ENCODE assay signal across 1 cellular context in genomic region chr20:31603822-31604566, GRCh38.
TF ChIP-seq lines count a peak whose summit lies in the region.

No MANE protein-coding gene starts in this region.

TF ChIP-seq in HepG2, 621 proteins besides CTCF, POLR2A, EP300 and RAD21 (continued from another document and continues in another):
- peak; percentile 98 for TF ChIP-seq AHR (CRISPR knock-in tag; IDR thresholded peaks at IDR 0.05)
- no peak; the same call in 1 of the 2 replicates for TF ChIP-seq SOX13 (IDR thresholded peaks at IDR 0.05)
- TF ChIP-seq SOX13 (CRISPR knock-in tag; conservative IDR thresholded peaks at IDR 0.05 in 1 of 2, IDR thresholded peaks at IDR 0.05 in 1 of 2) = peak in 1 of 2 experiments; percentile 91; a peak in 3 of 4 replicates
- TF ChIP-seq TP53 (CRISPR knock-in tag; conservative IDR thresholded peaks at IDR 0.05) = peak; percentile 90; the same call in 1 of the 2 replicates
- TF ChIP-seq KAT7 (CRISPR knock-in tag; IDR thresholded peaks at IDR 0.05; ENCODE audit: borderline replicate concordance) = peak; percentile 39; the same call in 1 of the 2 replicates
- peak; percentile 94 for TF ChIP-seq TRAFD1 (CRISPR knock-in tag; IDR thresholded peaks at IDR 0.05; ENCODE audit: borderline replicate concordance)
- TF ChIP-seq WIZ (CRISPR knock-in tag; IDR thresholded peaks at IDR 0.05) = no peak
- TF ChIP-seq ZNF501 (CRISPR knock-in tag; IDR thresholded peaks at IDR 0.05) = peak; percentile 68; the same call in 1 of the 2 replicates
- no peak for TF ChIP-seq ZNF709 (CRISPR knock-in tag; IDR thresholded peaks at IDR 0.05)
- peak; percentile 99 for TF ChIP-seq RFX3 (CRISPR knock-in tag; IDR thresholded peaks at IDR 0.05)
- peak; percentile 95 for TF ChIP-seq PTBP1 (IDR thresholded peaks at IDR 0.05; ENCODE audit: low read depth, low read length, poor library complexity, severe bottlenecking)
- TF ChIP-seq JARID2 (CRISPR knock-in tag; IDR thresholded peaks at IDR 0.05; ENCODE audit: insufficient replicate concordance) = no peak
- TF ChIP-seq ZC3H13 (CRISPR knock-in tag; IDR thresholded peaks at IDR 0.05) = peak; percentile 99
- TF ChIP-seq HNF4A (CRISPR knock-in tag; IDR thresholded peaks at IDR 0.05) = peak; percentile 98
- TF ChIP-seq NFIC (IDR thresholded peaks at IDR 0.05; ENCODE audit: low read length) = no peak
- TF ChIP-seq ZNF879 (CRISPR knock-in tag; IDR thresholded peaks at IDR 0.05) = no peak
- peak; percentile 50; the same call in 1 of the 2 replicates for TF ChIP-seq ZNF749 (CRISPR knock-in tag; IDR thresholded peaks at IDR 0.05; ENCODE audit: borderline replicate concordance)
- TF ChIP-seq FOXA3 (CRISPR knock-in tag; IDR thresholded peaks at IDR 0.05) = peak; percentile 87
- TF ChIP-seq THRA (CRISPR knock-in tag; IDR thresholded peaks at IDR 0.05; ENCODE audit: borderline replicate concordance) = peak; percentile 95
- TF ChIP-seq ESRRA (CRISPR knock-in tag; IDR thresholded peaks at IDR 0.05; ENCODE audit: low read depth) = peak; percentile 91
- no peak for TF ChIP-seq ZNF562 (CRISPR knock-in tag; IDR thresholded peaks at IDR 0.05; ENCODE audit: borderline replicate concordance)
- peak; percentile 98; the same call in 1 of the 2 replicates for TF ChIP-seq ZBTB46 (CRISPR knock-in tag; IDR thresholded peaks at IDR 0.05; ENCODE audit: borderline replicate concordance)
- 0 out of 2 replicates have a peak, but pooled peaks have one; percentile 36 for TF ChIP-seq CHD4 (IDR thresholded peaks at IDR 0.05; ENCODE audit: borderline replicate concordance, low read length)
- no peak for TF ChIP-seq ZNF703 (CRISPR knock-in tag; IDR thresholded peaks at IDR 0.05; ENCODE audit: borderline replicate concordance)
- TF ChIP-seq ZMYM3 (CRISPR knock-in tag; IDR thresholded peaks at IDR 0.05) = peak; percentile 98
- peak; percentile 61; the same call in 1 of the 2 replicates for TF ChIP-seq ZNF230 (CRISPR knock-in tag; IDR thresholded peaks at IDR 0.05)
- peak; percentile 89 for TF ChIP-seq ZNF691 (CRISPR knock-in tag; IDR thresholded peaks at IDR 0.05; ENCODE audit: borderline replicate concordance, low read depth)
- TF ChIP-seq ZNF260 (CRISPR knock-in tag; IDR thresholded peaks at IDR 0.05; ENCODE audit: borderline replicate concordance, low read depth) = no peak
- peak; percentile 99 for TF ChIP-seq SP5 (CRISPR knock-in tag; IDR thresholded peaks at IDR 0.05; ENCODE audit: borderline replicate concordance, low read depth)
- TF ChIP-seq NKX3-1 (CRISPR knock-in tag; IDR thresholded peaks at IDR 0.05) = peak; percentile 91; the same call in 1 of the 2 replicates
- TF ChIP-seq HNRNPUL1 (IDR thresholded peaks at IDR 0.05; ENCODE audit: low read depth, low read length) = peak; percentile 85; the same call in 1 of the 2 replicates
- TF ChIP-seq REXO4 (CRISPR knock-in tag; IDR thresholded peaks at IDR 0.05; ENCODE audit: borderline replicate concordance) = no peak
- peak; percentile 96 for TF ChIP-seq ARID4A (CRISPR knock-in tag; IDR thresholded peaks at IDR 0.05; ENCODE audit: borderline replicate concordance)
- peak; percentile 86; the same call in 1 of the 2 replicates for TF ChIP-seq PAF1 (CRISPR knock-in tag; IDR thresholded peaks at IDR 0.05)
- TF ChIP-seq ZNF414 (CRISPR knock-in tag; IDR thresholded peaks at IDR 0.05) = peak; percentile 60; the same call in 1 of the 2 replicates
- peak; percentile 49; the same call in 1 of the 2 replicates for TF ChIP-seq XBP1 (CRISPR knock-in tag; IDR thresholded peaks at IDR 0.05)
- TF ChIP-seq FOXJ3 (CRISPR knock-in tag; IDR thresholded peaks at IDR 0.05; ENCODE audit: borderline replicate concordance) = peak; percentile 89
- TF ChIP-seq ZNF569 (CRISPR knock-in tag; IDR thresholded peaks at IDR 0.05; ENCODE audit: borderline replicate concordance) = no peak
- peak; percentile 96 for TF ChIP-seq ZNF746 (CRISPR knock-in tag; IDR thresholded peaks at IDR 0.05)
- peak in 1 of 2 experiments; percentile 74; a peak in 1 of 4 replicates for TF ChIP-seq REST (IDR thresholded peaks at IDR 0.05; ENCODE audit: borderline replicate concordance in 1 of 2, low read depth in 1 of 2, low read length in 2 of 2)
- peak; percentile 62; the same call in 1 of the 2 replicates for TF ChIP-seq ZNF136 (CRISPR knock-in tag; IDR thresholded peaks at IDR 0.05; ENCODE audit: low read depth)
- TF ChIP-seq CEBPB (IDR thresholded peaks at IDR 0.05; ENCODE audit: borderline replicate concordance, low read depth, low read length) = 0 out of 2 replicates have a peak, but pooled peaks have one; percentile 12
- TF ChIP-seq NCOA1 (CRISPR knock-in tag; IDR thresholded peaks at IDR 0.05) = peak; percentile 96
- TF ChIP-seq ZNF264 (CRISPR knock-in tag; IDR thresholded peaks at IDR 0.05) = peak; percentile 96
- no peak for TF ChIP-seq CREBL2 (CRISPR knock-in tag; IDR thresholded peaks at IDR 0.05; ENCODE audit: borderline replicate concordance)
- TF ChIP-seq ZNF776 (CRISPR knock-in tag; IDR thresholded peaks at IDR 0.05) = peak; percentile 68; the same call in 1 of the 2 replicates
- TF ChIP-seq ZFY (CRISPR knock-in tag; IDR thresholded peaks at IDR 0.05) = peak; percentile 74
- peak; percentile 86; the same call in 1 of the 2 replicates for TF ChIP-seq TSC22D2 (CRISPR knock-in tag; IDR thresholded peaks at IDR 0.05; ENCODE audit: borderline replicate concordance)
- peak; percentile 99 for TF ChIP-seq MTA1 (CRISPR knock-in tag; IDR thresholded peaks at IDR 0.05; ENCODE audit: borderline replicate concordance)
- TF ChIP-seq MAFG (CRISPR knock-in tag; IDR thresholded peaks at IDR 0.05) = no peak
- TF ChIP-seq JUN (CRISPR knock-in tag; IDR thresholded peaks at IDR 0.05) = peak; percentile 99
- peak; percentile 98 for TF ChIP-seq KDM3A (CRISPR knock-in tag; IDR thresholded peaks at IDR 0.05; ENCODE audit: low read depth)
- TF ChIP-seq ZNF513 (CRISPR knock-in tag; conservative IDR thresholded peaks at IDR 0.05) = peak; percentile 87; the same call in 1 of the 2 replicates
- TF ChIP-seq ZSCAN31 (CRISPR knock-in tag; IDR thresholded peaks at IDR 0.05; ENCODE audit: low read depth) = peak; percentile 96
